ENCODE assay signal across 12 cellular contexts in the genomic region with DNA sequence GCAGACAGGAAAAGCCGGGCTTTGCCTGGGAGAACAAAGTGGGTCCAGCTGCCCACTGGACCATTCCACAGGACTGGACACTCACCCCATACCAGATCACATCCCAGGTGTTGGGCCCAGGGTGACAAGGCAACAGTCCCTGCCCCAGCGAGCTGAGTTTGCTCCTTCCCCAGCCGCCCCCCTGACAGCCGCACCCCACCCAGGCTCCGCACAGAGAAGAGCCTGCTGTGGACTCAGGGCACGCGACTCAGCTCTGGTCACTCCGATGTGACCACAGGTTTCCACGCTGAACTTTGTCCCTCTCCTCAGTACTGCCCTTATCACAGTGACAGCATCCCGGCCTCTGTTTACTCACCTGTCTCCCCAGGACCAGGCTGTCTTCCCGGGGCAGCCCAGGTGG. TPM values are rescaled to one million over a fixed set of nuclear protein-coding genes. Genes with fewer than 3 reads are reported as not detected.
DNase-seq lines count a peak whose midpoint lies in the region; ATAC-seq and TF ChIP-seq lines count a peak whose summit lies in the region.
"Had no signal": no experiment of that assay in that cellular context is flagged by ENCODE, and none has a peak within 500 bp of the region (broad histone marks: within the 10 kb centered on the region; RNA-seq: fewer than 3 reads in every experiment).

No MANE protein-coding gene starts in this region.

- peaks cover 0 to 11% of the 10 kb centered on the region in 2 donors for H3K36me3 Mint-ChIP-seq in CD14-positive monocyte
- no peaks in the 10 kb centered on the region for H3K36me3 Mint-ChIP-seq in activated naive CD8-positive, alpha-beta T cell treated with anti-CD3 and anti-CD28 coated beads, Interleukin-2, amount 50 U/mL, for 24 hours (ENCODE audit: low read depth)
- H3K36me3 Mint-ChIP-seq in naive thymus-derived CD4-positive, alpha-beta T cell = no peaks in the 10 kb centered on the region

- no peaks in the 10 kb centered on the region for H3K27me3 ChIP-seq in GM06990 (replicated peaks; ENCODE audit: control insufficient read depth, insufficient read depth, low read length)
- H3K27me3 ChIP-seq in naive thymus-derived CD4-positive, alpha-beta T cell (ENCODE audit: control insufficient read depth in 2 of 2, insufficient read depth in 2 of 2, low read length in 2 of 2) = no peaks in the 10 kb centered on the region

- H3K4me3 Mint-ChIP-seq in CD14-positive monocyte = peak overlapping the region; percentile 71 to 78
- H3K4me3 Mint-ChIP-seq in activated naive CD8-positive, alpha-beta T cell treated with anti-CD3 and anti-CD28 coated beads, Interleukin-2, amount 50 U/mL, for 24 hours = peak overlapping the region; percentile 38
- peak overlapping the region; percentile 37 to 75 (median 55) for H3K4me3 Mint-ChIP-seq in naive thymus-derived CD4-positive, alpha-beta T cell

- H3K27ac Mint-ChIP-seq in CD14-positive monocyte = no peak overlapping the region
- H3K27ac Mint-ChIP-seq in activated naive CD8-positive, alpha-beta T cell treated with anti-CD3 and anti-CD28 coated beads, Interleukin-2, amount 50 U/mL, for 24 hours = peak overlapping the region; percentile 35
- H3K27ac Mint-ChIP-seq in naive thymus-derived CD4-positive, alpha-beta T cell = no peak overlapping the region

- peak overlapping the region; percentile 58 for H3K4me3 ChIP-seq in GM06990 (replicated peaks; ENCODE audit: low read depth, low read length)
- no peak overlapping the region for H3K4me3 ChIP-seq in naive thymus-derived CD4-positive, alpha-beta T cell (ENCODE audit: low read length)

- no peak overlapping the region for H3K27ac ChIP-seq in naive thymus-derived CD4-positive, alpha-beta T cell (ENCODE audit: low read depth, low read length)

- peaks cover 0 to 3% of the 10 kb centered on the region in 2 donors for H3K4me1 ChIP-seq in naive thymus-derived CD4-positive, alpha-beta T cell (ENCODE audit: control insufficient read depth in 2 of 2, insufficient read depth in 2 of 2, low read length in 2 of 2)

- POLR2A ChIA-PET in naive thymus-derived CD4-positive, alpha-beta T cell (lab: Charles Lee) = no interaction called here

- H3K36me3 ChIP-seq in GM06990 (ENCODE audit: control insufficient read depth, insufficient read depth, low read length) = no peaks in the 10 kb centered on the region
- H3K36me3 ChIP-seq in naive thymus-derived CD4-positive, alpha-beta T cell (ENCODE audit: control insufficient read depth in 2 of 3, insufficient read depth in 3 of 3, low read length in 3 of 3) = no peaks in the 10 kb centered on the region

- ATAC-seq in activated naive CD8-positive, alpha-beta T cell treated with anti-CD3 and anti-CD28 coated beads, Interleukin-2, amount 50 U/mL, for 24 hours = no peak
- no peak for ATAC-seq in naive thymus-derived CD4-positive, alpha-beta T cell
- no peak for ATAC-seq in GM21619 (IDR thresholded peaks at IDR 0.05; ENCODE audit: unreplicated experiment)

- H3K4me1 Mint-ChIP-seq in CD14-positive monocyte = peaks cover 28% of the 10 kb centered on the region
- peaks cover 5% of the 10 kb centered on the region for H3K4me1 Mint-ChIP-seq in activated naive CD8-positive, alpha-beta T cell treated with anti-CD3 and anti-CD28 coated beads, Interleukin-2, amount 50 U/mL, for 24 hours
- peaks cover 0 to 11% (median 5%) of the 10 kb centered on the region in 7 donors for H3K4me1 Mint-ChIP-seq in naive thymus-derived CD4-positive, alpha-beta T cell

- TF ChIP-seq CTCF in CD14-positive monocyte (IDR thresholded peaks at IDR 0.05) = no peak
- TF ChIP-seq CTCF in GM06990 (IDR thresholded peaks at IDR 0.05; ENCODE audit: insufficient read depth, low read length, poor library complexity, severe bottlenecking) = no peak

- CTCF ChIA-PET in naive thymus-derived CD4-positive, alpha-beta T cell (lab: Charles Lee) = no interaction called here

- peaks cover 9 to 12% (median 12%) of the 10 kb centered on the region in 3 donors for H3K27me3 Mint-ChIP-seq in CD14-positive monocyte (ENCODE audit: low read depth in 3 of 3)
- peaks cover 31% of the 10 kb centered on the region for H3K27me3 Mint-ChIP-seq in activated naive CD8-positive, alpha-beta T cell treated with anti-CD3 and anti-CD28 coated beads, Interleukin-2, amount 50 U/mL, for 24 hours
- peaks cover 6 to 51% (median 16%) of the 10 kb centered on the region in 5 donors for H3K27me3 Mint-ChIP-seq in naive thymus-derived CD4-positive, alpha-beta T cell

- peak; percentile 21 for DNase-seq in CD14-positive monocyte (ENCODE audit: low spot score)
- no peak for DNase-seq in GM06990 (ENCODE audit: extremely low read depth, insufficient read length)
- no peak for DNase-seq in activated naive CD8-positive, alpha-beta T cell treated with anti-CD3 and anti-CD28 coated beads, Interleukin-2, amount 50 U/mL, for 24 hours
- DNase-seq in naive thymus-derived CD4-positive, alpha-beta T cell = no peak
- DNase-seq in NK-92 (lab: John Stamatoyannopoulos, UW; ENCODE audit: unreplicated experiment) = no peak
- DNase-seq in NCI-H226 = no peak
- DNase-seq in NCI-H748 (lab: John Stamatoyannopoulos, UW; ENCODE audit: unreplicated experiment) = no peak
- DNase-seq: GOT3; NCI-H2029; stimulated activated CD4-positive, alpha-beta T cell treated with anti-CD3 and anti-CD28 coated beads, Interleukin-4, amount 100 ng/mL, for 24 hours had no signal

- peaks cover 0 to 2% (median 0%) of the 10 kb centered on the region in 7 donors for H3K9me3 Mint-ChIP-seq in CD14-positive monocyte
- H3K9me3 Mint-ChIP-seq in activated naive CD8-positive, alpha-beta T cell treated with anti-CD3 and anti-CD28 coated beads, Interleukin-2, amount 50 U/mL, for 24 hours = no peaks in the 10 kb centered on the region
- no peaks in the 10 kb centered on the region for H3K9me3 Mint-ChIP-seq in naive thymus-derived CD4-positive, alpha-beta T cell

- intact Hi-C loops in CD14-positive monocyte (cut with micrococcal nuclease) = loop anchor here in 1 of 2 donors (10.0 kb wide), 1 partner anchor 53 kb away; the partner anchor contains the start of gene PPIE
- intact Hi-C loops in naive thymus-derived CD4-positive, alpha-beta T cell (cut with micrococcal nuclease) = loop anchor here in 1 of 2 donors (5.0 kb wide), 1 partner anchor 50 kb away; the partner anchor contains the start of gene PPIE

- H3K9me3 ChIP-seq in naive thymus-derived CD4-positive, alpha-beta T cell (ENCODE audit: control insufficient read depth in 2 of 3, low read length in 3 of 3) = no peaks in the 10 kb centered on the region

RNA-seq across cellular contexts. Expression of gene BMP8B, which starts 1.2 kb away (rescaled TPM):
- polyA plus RNA-seq in CD14-positive monocyte = under 1 TPM; 0.14 to 0.24 TPM
- total RNA-seq in naive thymus-derived CD4-positive, alpha-beta T cell = 1 to 10 TPM in 1 of 5 experiments, under 1 TPM in 4; 0.16 to 1.4 (median 0.17) TPM
- polyA plus RNA-seq in naive thymus-derived CD4-positive, alpha-beta T cell = under 1 TPM; 0.05 to 0.09 TPM
- total RNA-seq: glomerular endothelial cell had no signal

RNA-seq across cellular contexts. Expression of gene OXCT2, which starts 16.3 kb away (rescaled TPM):
- polyA plus RNA-seq in CD14-positive monocyte = under 1 TPM; 0.16 to 0.38 TPM
- total RNA-seq in naive thymus-derived CD4-positive, alpha-beta T cell = under 1 TPM in 4 of 5 experiments, not detected in 1; 0.19 to 0.53 (median 0.26) TPM
- polyA plus RNA-seq in naive thymus-derived CD4-positive, alpha-beta T cell = not detected

RNA-seq across cellular contexts. Expression of gene PPIE, which starts 48.8 kb away (rescaled TPM):
- 10 to 100 TPM; 48.9 to 55.9 TPM for polyA plus RNA-seq in CD14-positive monocyte
- total RNA-seq in naive thymus-derived CD4-positive, alpha-beta T cell = 10 to 100 TPM; 52.3 to 79.1 (median 61.3) TPM
- 100 to 1,000 TPM; 104 to 119 TPM for polyA plus RNA-seq in naive thymus-derived CD4-positive, alpha-beta T cell
